9 cellular contexts compared by ENCODE assay signal in genomic region chr1:44924835-44925464, GRCh38.
DNase-seq lines count a peak whose midpoint lies in the region; ATAC-seq and TF ChIP-seq lines count a peak whose summit lies in the region.
"Had no signal": no experiment of that assay in that cellular context is flagged by ENCODE, and none has a peak within 500 bp of the region (broad histone marks: within the 10 kb centered on the region; RNA-seq: fewer than 3 reads in every experiment).

No MANE protein-coding gene starts in this region.

- intact Hi-C loops in colonic mucosa (cut with DNase I) = no loop called here

- TF ChIP-seq CTCF in NB4 (IDR thresholded peaks at IDR 0.05; ENCODE audit: low read depth, low read length) = peak; percentile 41
- peak; percentile 31 for TF ChIP-seq CTCF in colonic mucosa (IDR thresholded peaks at IDR 0.05)
- TF ChIP-seq CTCF in coronary artery (IDR thresholded peaks at IDR 0.05) = no peak

- H3K27ac ChIP-seq in colonic mucosa = no peak overlapping the region
- H3K27ac ChIP-seq in coronary artery = no peak overlapping the region
- H3K27ac ChIP-seq: BLaER1 had no signal

- DNase-seq in NCI-H1092 treated with DMSO at 0.1 percent for 48 hours (lab: John Stamatoyannopoulos, UW) = peak; percentile 9
- no peak for DNase-seq in NCI-H1092 (lab: John Stamatoyannopoulos, UW)
- DNase-seq in NB4 (ENCODE audit: low read depth) = peak; percentile 25
- no peak for DNase-seq in colonic mucosa
- DNase-seq in renal cortical epithelial cell (ENCODE audit: low read depth) = peak; percentile 56
- DNase-seq in coronary artery (ENCODE audit: low spot score) = no peak
- DNase-seq in activated CD4-positive, CD25-positive, alpha-beta regulatory T cell treated with anti-CD3 and anti-CD28 coated beads, Interleukin-2, amount 50 U/mL, for 72 hours = no peak

- no peaks in the 10 kb centered on the region for H3K4me1 ChIP-seq in colonic mucosa
- H3K4me1 ChIP-seq: BLaER1 had no signal

- H3K27me3 ChIP-seq in colonic mucosa = no peaks in the 10 kb centered on the region
- H3K27me3 ChIP-seq: BLaER1 had no signal

- no peak for ATAC-seq in HG02981 (IDR thresholded peaks at IDR 0.05; ENCODE audit: unreplicated experiment)

- no peaks in the 10 kb centered on the region for H3K9me3 ChIP-seq in colonic mucosa
- H3K9me3 ChIP-seq: BLaER1 had no signal

- H3K9ac ChIP-seq in colonic mucosa (ENCODE audit: low read depth in 2 of 2, low read length in 2 of 2) = no peak overlapping the region
- H3K9ac ChIP-seq: BLaER1 had no signal

- no peak for TF ChIP-seq POLR2A in NB4 (IDR thresholded peaks at IDR 0.05; ENCODE audit: extremely low read depth, insufficient read length)

- H3K4me3 ChIP-seq in NB4 (ENCODE audit: low read depth, low read length) (no peak overlapping the region), colonic mucosa (no peak overlapping the region), coronary artery (no peak overlapping the region)
- H3K4me3 ChIP-seq: BLaER1 had no signal

- H3K36me3 ChIP-seq in colonic mucosa = no peaks in the 10 kb centered on the region

Comparison
In these comparisons a context has a peak if more than half of its experiments do, and no peak if none do; other contexts are left out.
1. DNase-seq: peak in NCI-H1092 treated with DMSO at 0.1 percent for 48 hours (single experiment), NB4 (single experiment) and renal cortical epithelial cell (single experiment); none in NCI-H1092 (single experiment), colonic mucosa (single experiment), coronary artery (single experiment) and activated CD4-positive, CD25-positive, alpha-beta regulatory T cell treated with anti-CD3 and anti-CD28 coated beads, Interleukin-2, amount 50 U/mL, for 72 hours (single experiment).